In the genomic region with DNA sequence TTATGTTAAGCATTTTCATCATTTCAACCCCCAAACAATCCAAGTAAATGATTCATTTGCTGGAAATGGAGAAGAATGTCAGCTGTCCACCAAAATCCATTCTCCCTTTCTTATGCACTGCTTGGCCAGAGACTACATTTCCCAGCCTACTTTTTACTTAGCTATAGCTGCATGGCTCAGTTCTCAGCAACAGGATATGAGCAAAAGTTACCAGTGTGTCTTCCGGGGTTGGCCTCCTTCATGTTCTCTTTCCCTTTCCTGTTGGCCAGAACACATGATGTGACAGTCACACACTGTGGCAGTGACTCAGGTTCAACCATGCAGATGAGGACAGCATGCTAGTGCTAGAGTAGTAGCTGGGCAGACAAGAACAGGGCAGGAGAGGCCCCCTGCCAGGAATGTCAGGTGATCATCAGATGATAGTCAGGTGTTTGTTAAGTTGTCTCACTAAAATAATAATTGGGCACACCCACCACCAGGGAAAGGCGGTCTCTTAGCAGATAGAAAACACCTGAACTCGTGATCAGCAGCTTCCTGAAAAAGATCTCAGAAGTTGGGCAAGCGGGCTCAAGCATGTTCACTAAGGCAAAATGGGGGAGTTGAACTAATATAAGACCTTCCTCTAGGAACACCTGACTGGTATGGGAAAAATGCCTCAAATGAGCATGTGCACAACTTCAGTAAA, we compare ENCODE assay signal across 1 cellular context.
TF ChIP-seq lines count a peak whose summit lies in the region.

No MANE protein-coding gene starts in this region.

TF ChIP-seq in IMR-90, 13 proteins besides CTCF, POLR2A, EP300 and RAD21:
- TF ChIP-seq RFX5 (IDR thresholded peaks at IDR 0.05; ENCODE audit: low read depth, low read length) (no peak), FOS (IDR thresholded peaks at IDR 0.05; ENCODE audit: low read depth, low read length) (no peak), MAFK (IDR thresholded peaks at IDR 0.05; ENCODE audit: low read depth, low read length) (no peak), CHD1 (IDR thresholded peaks at IDR 0.05; ENCODE audit: low read depth, low read length) (no peak), MXI1 (IDR thresholded peaks at IDR 0.05; ENCODE audit: borderline replicate concordance, low read depth, low read length) (no peak)
- TF ChIP-seq, protein P1, sequence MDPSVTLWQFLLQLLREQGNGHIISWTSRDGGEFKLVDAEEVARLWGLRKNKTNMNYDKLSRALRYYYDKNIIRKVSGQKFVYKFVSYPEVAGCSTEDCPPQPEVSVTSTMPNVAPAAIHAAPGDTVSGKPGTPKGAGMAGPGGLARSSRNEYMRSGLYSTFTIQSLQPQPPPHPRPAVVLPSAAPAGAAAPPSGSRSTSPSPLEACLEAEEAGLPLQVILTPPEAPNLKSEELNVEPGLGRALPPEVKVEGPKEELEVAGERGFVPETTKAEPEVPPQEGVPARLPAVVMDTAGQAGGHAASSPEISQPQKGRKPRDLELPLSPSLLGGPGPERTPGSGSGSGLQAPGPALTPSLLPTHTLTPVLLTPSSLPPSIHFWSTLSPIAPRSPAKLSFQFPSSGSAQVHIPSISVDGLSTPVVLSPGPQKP (IDR thresholded peaks at IDR 0.05; ENCODE audit: borderline replicate concordance, low read depth, low read length), result no peak
- TF ChIP-seq, protein P2, sequence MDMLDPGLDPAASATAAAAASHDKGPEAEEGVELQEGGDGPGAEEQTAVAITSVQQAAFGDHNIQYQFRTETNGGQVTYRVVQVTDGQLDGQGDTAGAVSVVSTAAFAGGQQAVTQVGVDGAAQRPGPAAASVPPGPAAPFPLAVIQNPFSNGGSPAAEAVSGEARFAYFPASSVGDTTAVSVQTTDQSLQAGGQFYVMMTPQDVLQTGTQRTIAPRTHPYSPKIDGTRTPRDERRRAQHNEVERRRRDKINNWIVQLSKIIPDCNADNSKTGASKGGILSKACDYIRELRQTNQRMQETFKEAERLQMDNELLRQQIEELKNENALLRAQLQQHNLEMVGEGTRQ (IDR thresholded peaks at IDR 0.05; ENCODE audit: low read depth, low read length), result no peak
